Comparison of ENCODE assay signal across 16 cellular contexts in genomic region chr18:30044496-30044895, GRCh38.
DNase-seq lines count a peak whose midpoint lies in the region; ATAC-seq, FAIRE-seq and TF ChIP-seq lines count a peak whose summit lies in the region.
"Had no signal": no experiment of that assay in that cellular context is flagged by ENCODE, and none has a peak within 500 bp of the region (broad histone marks: within the 10 kb centered on the region; RNA-seq: fewer than 3 reads in every experiment).

No MANE protein-coding gene starts in this region.

- H3K27ac Mint-ChIP-seq in osteocyte (ENCODE audit: unreplicated experiment) (peak overlapping the region; percentile 60), immature natural killer cell (no peak overlapping the region)
- H3K27ac Mint-ChIP-seq: B cell; CD4-positive, alpha-beta T cell; HFFc6 had no signal

- H3K4me1 ChIP-seq in RWPE2 (ENCODE audit: insufficient read depth, poor library complexity, severe bottlenecking) = peaks cover 8% of the 10 kb centered on the region

- no peaks in the 10 kb centered on the region for H3K36me3 ChIP-seq in RWPE2 (ENCODE audit: low read depth)

- H3K4me1 Mint-ChIP-seq in osteocyte (ENCODE audit: unreplicated experiment) (peaks cover 42% of the 10 kb centered on the region), immature natural killer cell (no peaks in the 10 kb centered on the region)
- H3K4me1 Mint-ChIP-seq: B cell had no signal

- peak; percentile 35; the same call in 1 of the 3 replicates for ATAC-seq in RWPE2 (ENCODE audit: low read depth)
- ATAC-seq: GM12878 had no signal

- FAIRE-seq in HTR-8/SVneo (lab: Jason Lieb, UNC) = no peak
- no peak for FAIRE-seq in GM12892 (lab: Jason Lieb, UNC)
- FAIRE-seq: GM12878 had no signal

- no peak overlapping the region for H3K4me3 ChIP-seq in RWPE2 (ENCODE audit: severe bottlenecking)
- H3K4me3 ChIP-seq: GM12878 had no signal

- H3K4me3 Mint-ChIP-seq in osteocyte (ENCODE audit: unreplicated experiment) (no peak overlapping the region), immature natural killer cell (no peak overlapping the region)
- H3K4me3 Mint-ChIP-seq: B cell; CD4-positive, alpha-beta T cell; HFFc6 had no signal

- no peak for TF ChIP-seq POLR2A in GM12892 (IDR thresholded peaks at IDR 0.05; ENCODE audit: low read depth, low read length)

- H3K27ac ChIP-seq in RWPE2 (ENCODE audit: poor library complexity, severe bottlenecking) (no peak overlapping the region), epithelial cell of prostate (no peak overlapping the region)

- no peaks in the 10 kb centered on the region for H3K9me3 ChIP-seq in RWPE2 (ENCODE audit: severe bottlenecking)

- peak; percentile 2 for DNase-seq in HTR-8/SVneo (ENCODE audit: insufficient read length, low spot score)
- no peak for DNase-seq in RWPE2 (ENCODE audit: low spot score)
- peak; percentile 10 for DNase-seq in epithelial cell of prostate (ENCODE audit: low read depth, low spot score)
- DNase-seq in osteocyte (ENCODE audit: extremely low spot score, unreplicated experiment) = no peak
- DNase-seq in GM12892 (ENCODE audit: insufficient read length) = no peak
- no peak for DNase-seq in kidney glomerular epithelial cell (lab: John Stamatoyannopoulos, UW)
- no peak for DNase-seq in immature natural killer cell
- DNase-seq: ACHN; C1 segment of cervical spinal cord; Calu3; CD4-positive, alpha-beta T cell; DMS 273 treated with DMSO at 0.1 percent for 48 hours; HCEC 1CT; HFFc6 had no signal

- no peaks in the 10 kb centered on the region for H3K27me3 Mint-ChIP-seq in osteocyte (ENCODE audit: unreplicated experiment)
- no peaks in the 10 kb centered on the region for H3K27me3 Mint-ChIP-seq in immature natural killer cell (ENCODE audit: low read depth in 3 of 3)
- H3K27me3 Mint-ChIP-seq: B cell; CD4-positive, alpha-beta T cell had no signal

- H3K27me3 ChIP-seq in RWPE2 (ENCODE audit: insufficient read depth, poor library complexity, severe bottlenecking) = no peaks in the 10 kb centered on the region

- peaks cover 5% of the 10 kb centered on the region for H3K9me3 Mint-ChIP-seq in osteocyte (ENCODE audit: unreplicated experiment)
- H3K9me3 Mint-ChIP-seq in immature natural killer cell = peaks cover 5 to 21% (median 7%) of the 10 kb centered on the region in 6 donors
- H3K9me3 Mint-ChIP-seq: HFFc6 had no signal

- H3K36me3 Mint-ChIP-seq in osteocyte (ENCODE audit: unreplicated experiment) (no peaks in the 10 kb centered on the region), immature natural killer cell (no peaks in the 10 kb centered on the region)

- TF ChIP-seq CTCF in RWPE2 (IDR thresholded peaks at IDR 0.05; ENCODE audit: poor library complexity, severe bottlenecking) (no peak), osteocyte (IDR thresholded peaks at IDR 0.05) (no peak)

Comparison
In these comparisons a context has a peak if more than half of its experiments do, and no peak if none do; other contexts are left out.
1. DNase-seq: peak in HTR-8/SVneo (single experiment) and epithelial cell of prostate (single experiment); none in RWPE2 (single experiment), osteocyte (single experiment), GM12892 (single experiment), kidney glomerular epithelial cell (single experiment) and immature natural killer cell (0 of 3).